In the genomic region with DNA sequence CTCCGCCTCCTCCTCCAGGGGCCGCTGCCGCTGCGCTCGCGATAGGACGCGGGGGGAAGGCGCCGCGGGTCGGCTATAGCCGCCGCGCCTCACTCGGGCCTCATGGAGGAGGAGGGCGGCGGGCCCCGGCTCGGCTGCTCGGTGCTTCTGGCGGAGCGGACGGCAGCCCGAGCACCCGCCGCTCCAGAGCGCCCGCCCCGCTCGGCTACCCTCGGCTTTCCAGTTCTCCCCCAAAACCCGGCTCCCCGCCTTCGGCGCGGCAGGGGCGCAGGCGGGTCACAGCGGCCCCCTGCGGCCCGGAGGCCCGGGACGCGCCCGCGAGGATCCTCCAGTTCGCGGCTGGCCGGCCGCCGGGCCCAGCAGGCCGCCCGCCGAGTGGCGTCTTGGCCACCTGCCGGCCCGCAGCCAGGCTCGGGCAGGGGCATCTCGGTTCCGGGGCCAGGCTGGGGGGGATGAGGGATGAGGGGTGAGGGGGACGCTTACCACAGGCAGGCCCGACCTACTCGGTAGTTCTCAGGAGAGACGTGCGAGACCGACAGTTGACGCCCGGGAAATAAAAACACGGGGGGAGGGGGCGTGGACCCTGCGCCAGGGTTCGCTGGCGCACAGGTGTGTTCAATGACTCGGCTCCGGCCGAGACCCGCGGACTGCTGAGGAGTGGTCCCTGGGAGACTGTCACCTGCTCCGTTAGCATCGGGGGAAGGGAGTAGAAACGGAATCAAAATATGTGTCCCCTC, we compare ENCODE assay signal across 8 cellular contexts. TPM values are rescaled to one million over a fixed set of nuclear protein-coding genes. Genes with fewer than 3 reads are reported as not detected.
A peak's percentile ranks its signal among the peaks of the same experiment; 100 is the strongest.
DNase-seq lines count a peak whose midpoint lies in the region; ATAC-seq and TF ChIP-seq lines count a peak whose summit lies in the region.

A gene with protein sequence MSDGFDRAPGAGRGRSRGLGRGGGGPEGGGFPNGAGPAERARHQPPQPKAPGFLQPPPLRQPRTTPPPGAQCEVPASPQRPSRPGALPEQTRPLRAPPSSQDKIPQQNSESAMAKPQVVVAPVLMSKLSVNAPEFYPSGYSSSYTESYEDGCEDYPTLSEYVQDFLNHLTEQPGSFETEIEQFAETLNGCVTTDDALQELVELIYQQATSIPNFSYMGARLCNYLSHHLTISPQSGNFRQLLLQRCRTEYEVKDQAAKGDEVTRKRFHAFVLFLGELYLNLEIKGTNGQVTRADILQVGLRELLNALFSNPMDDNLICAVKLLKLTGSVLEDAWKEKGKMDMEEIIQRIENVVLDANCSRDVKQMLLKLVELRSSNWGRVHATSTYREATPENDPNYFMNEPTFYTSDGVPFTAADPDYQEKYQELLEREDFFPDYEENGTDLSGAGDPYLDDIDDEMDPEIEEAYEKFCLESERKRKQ (minus strand): TSS at position 221 of the 737 bp plus-strand sequence. CDS start 231 bp downstream, outside the sequence.

- H3K4me1 Mint-ChIP-seq in endodermal cell, result peaks cover 11% of the 10 kb centered on the region

- H3K9me3 Mint-ChIP-seq in endodermal cell, result no peaks in the 10 kb centered on the region

- 2 to 3% methylated on average over 12 to 82 of the region's 82 CpGs for WGBS in endodermal cell (ENCODE audit: insufficient coverage in 1 of 2, insufficient read length in 1 of 2), 2 experiments
- WGBS in mesodermal cell (ENCODE audit: insufficient coverage in 2 of 2), 2 experiments, result 1% methylated on average over 43 to 68 of the region's 82 CpGs

- H3K36me3 ChIP-seq in endodermal cell (ENCODE audit: control insufficient read depth, insufficient read depth, low read length), result peaks cover 30% of the 10 kb centered on the region
- H3K36me3 ChIP-seq in mesodermal cell (ENCODE audit: control insufficient read depth, insufficient read depth, low read length), result peaks cover 31% of the 10 kb centered on the region

- H3K27ac ChIP-seq in endodermal cell (ENCODE audit: low read depth, low read length), result peak within 1 kb of the TSS; percentile 96
- peak within 1 kb of the TSS; percentile 94 for H3K27ac ChIP-seq in mesodermal cell (ENCODE audit: low read depth, low read length, severe bottlenecking)

- peak; percentile 70 for TF ChIP-seq CTCF in endodermal cell (conservative IDR thresholded peaks at IDR 0.05)

- peak within 1 kb of the TSS; percentile 98 for H3K9ac ChIP-seq in endodermal cell (ENCODE audit: extremely low read depth, low read length, poor library complexity, severe bottlenecking)

- H3K9me3 ChIP-seq in endodermal cell (ENCODE audit: control insufficient read depth, low read length) (no peaks in the 10 kb centered on the region), mesodermal cell (ENCODE audit: control insufficient read depth, low read length) (no peaks in the 10 kb centered on the region)

- peak within 1 kb of the TSS; percentile 98 for H3K27ac Mint-ChIP-seq in endodermal cell

- peak; percentile 77 for ATAC-seq in GM19455 (IDR thresholded peaks at IDR 0.05; ENCODE audit: unreplicated experiment)

- H3K4me3 Mint-ChIP-seq in endodermal cell, result no peak within 1 kb of the TSS

- no peaks in the 10 kb centered on the region for H3K27me3 ChIP-seq in endodermal cell (ENCODE audit: control insufficient read depth, insufficient read depth, low read length, poor library complexity, severe bottlenecking)

- H3K4me1 ChIP-seq in endodermal cell (ENCODE audit: control insufficient read depth, insufficient read depth, low read length), result peaks cover 6% of the 10 kb centered on the region
- H3K4me1 ChIP-seq in mesodermal cell (ENCODE audit: control insufficient read depth, insufficient read depth, low read length, poor library complexity, severe bottlenecking), result no peaks in the 10 kb centered on the region

- DNase-seq in COR-L47 (lab: John Stamatoyannopoulos, UW) (peak; percentile 75), HK-2 (ENCODE audit: unreplicated experiment) (peak; percentile 85), NOMO-1 treated with DMSO at 0.1 percent for 48 hours (lab: John Stamatoyannopoulos, UW; ENCODE audit: unreplicated experiment) (peak; percentile 93), endodermal cell (peak; percentile 93)
- DNase-seq in activated CD8-positive, alpha-beta memory T cell treated with anti-CD3 and anti-CD28 coated beads for 48 hours (ENCODE audit: low read depth in 2 of 3, low spot score in 2 of 3), result peak; percentile 56 to 70 (median 69)
- peak; percentile 67 to 69 for DNase-seq in stimulated activated CD8-positive, alpha-beta memory T cell treated with anti-CD3 and anti-CD28 coated beads, Interleukin-15, amount 100 ng/mL, for 4 hours (ENCODE audit: low read depth in 2 of 2)

- H3K4me3 ChIP-seq in endodermal cell (ENCODE audit: low read length) (peak within 1 kb of the TSS; percentile 98), mesodermal cell (ENCODE audit: extremely low read depth, insufficient read depth, low read length, poor library complexity, severe bottlenecking) (peak within 1 kb of the TSS; percentile 83)

- H3K36me3 Mint-ChIP-seq in endodermal cell (ENCODE audit: low read depth), result peaks cover 8% of the 10 kb centered on the region

- H3K27me3 Mint-ChIP-seq in endodermal cell (ENCODE audit: insufficient read depth), result no peaks in the 10 kb centered on the region

RNA-seq across cellular contexts. Expression of the gene that starts here (rescaled TPM):
- 100 to 1,000 TPM; 115 to 118 TPM for total RNA-seq in endodermal cell
- polyA plus RNA-seq in endodermal cell (2013, experiment 1 of 2), result 137 TPM
- polyA plus RNA-seq in endodermal cell (2013, experiment 2 of 2), result 134 TPM
- 148 TPM for polyA plus RNA-seq in mesodermal cell (2013, experiment 1 of 2)
- polyA plus RNA-seq in mesodermal cell (2013, experiment 2 of 2), result 141 TPM

Comparison
In these comparisons a context has a peak if more than half of its experiments do, and no peak if none do; other contexts are left out.
1. Peak in every context shown above with its lines: DNase-seq, ATAC-seq, H3K4me3 ChIP-seq and H3K27ac ChIP-seq.